In the genomic region with DNA sequence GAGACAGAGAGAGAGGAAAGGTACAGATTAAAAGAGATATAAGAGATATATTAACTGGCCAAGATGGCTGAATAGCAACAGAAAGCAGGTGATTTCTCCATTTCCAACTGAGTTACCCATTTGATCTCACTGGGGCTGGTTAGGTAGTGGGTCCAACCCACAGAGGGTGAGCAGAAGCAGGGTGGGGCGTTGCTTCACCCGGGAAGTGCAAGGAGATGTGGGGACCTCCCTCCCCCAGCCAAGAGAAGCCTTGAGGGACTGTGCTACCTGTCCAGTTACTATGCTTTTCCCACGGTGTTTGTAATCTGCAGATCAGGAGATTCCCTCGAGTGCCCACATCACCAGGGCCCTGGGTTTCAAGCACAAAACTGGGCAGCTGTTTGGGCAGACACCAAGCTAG, we compare ENCODE assay signal across 30 cellular contexts.
"Had no signal": no experiment of that assay in that cellular context is flagged by ENCODE, and none has a peak within 500 bp of the region (broad histone marks: within the 10 kb centered on the region; RNA-seq: fewer than 3 reads in every experiment).

No MANE protein-coding gene starts in this region.

- H3K4me3 Mint-ChIP-seq: activated B cell treated with CpG ODN at 0.5 μM for 24 hours; activated CD4-positive, alpha-beta memory T cell treated with anti-CD3 and anti-CD28 coated beads, Interleukin-2, amount 10 ng/mL, durations not matched to agents 7 days and 5 days; activated naive CD4-positive, alpha-beta T cell treated with anti-CD3 and anti-CD28 coated beads, Interleukin-2, amount 10 ng/mL, durations not matched to agents 7 days and 5 days; activated naive CD8-positive, alpha-beta T cell treated with anti-CD3 and anti-CD28 coated beads, Interleukin-2, amount 10 ng/mL, durations not matched to agents 7 days and 5 days; activated T-cell treated with anti-CD3 and anti-CD28 coated beads, Interleukin-2, amount 50 U/mL, for 24 hours; activated T-cell treated with anti-CD3 and anti-CD28 coated beads, Interleukin-2, amount 50 U/mL, for 72 hours; brain; T-helper 17 cell; T-helper 2 cell treated with Interferon-gamma antibody and Interleukin-4, amounts not matched to agents 5 μg/mL and 100 μg/mL, for 36 hours had no signal

- H3K36me3 Mint-ChIP-seq: activated naive CD4-positive, alpha-beta T cell treated with anti-CD3 and anti-CD28 coated beads, Interleukin-2, amount 10 ng/mL, durations not matched to agents 7 days and 5 days; activated naive CD8-positive, alpha-beta T cell treated with anti-CD3 and anti-CD28 coated beads, Interleukin-2, amount 10 ng/mL, durations not matched to agents 7 days and 5 days had no signal

- H3K27me3 ChIP-seq: ascending aorta, breast epithelium, cardiac muscle cell, colonic mucosa had no signal

- H3K9me3 ChIP-seq: breast epithelium, colonic mucosa had no signal

- H3K27ac Mint-ChIP-seq: activated B cell treated with CpG ODN at 0.5 μM for 24 hours; activated CD4-positive, alpha-beta memory T cell treated with anti-CD3 and anti-CD28 coated beads, Interleukin-2, amount 10 ng/mL, durations not matched to agents 7 days and 5 days; activated naive CD4-positive, alpha-beta T cell treated with anti-CD3 and anti-CD28 coated beads, Interleukin-2, amount 10 ng/mL, durations not matched to agents 7 days and 5 days; activated naive CD4-positive, alpha-beta T cell treated with anti-CD3 and anti-CD28 coated beads, Interleukin-2, amount 50 U/mL, for 72 hours; activated naive CD8-positive, alpha-beta T cell treated with anti-CD3 and anti-CD28 coated beads, Interleukin-2, amount 10 ng/mL, durations not matched to agents 7 days and 5 days; activated T-cell treated with anti-CD3 and anti-CD28 coated beads, Interleukin-2, amount 50 U/mL, for 24 hours; activated T-cell treated with anti-CD3 and anti-CD28 coated beads, Interleukin-2, amount 50 U/mL, for 72 hours; brain; T-helper 17 cell; T-helper 2 cell treated with Interferon-gamma antibody and Interleukin-4, amounts not matched to agents 5 μg/mL and 100 μg/mL, for 36 hours had no signal

- H3K4me1 ChIP-seq: ascending aorta, breast epithelium, colonic mucosa had no signal

- ATAC-seq: activated CD4-positive, CD25-positive, alpha-beta regulatory T cell treated with anti-CD3 and anti-CD28 coated beads, Interleukin-2, amount 50 U/mL, for 24 hours; activated naive CD4-positive, alpha-beta T cell treated with anti-CD3 and anti-CD28 coated beads, Interleukin-2, amount 50 U/mL, for 72 hours; activated T-cell treated with anti-CD3 and anti-CD28 coated beads, Interleukin-2, amount 50 U/mL, for 72 hours; T-helper 17 cell had no signal

- H3K4me1 Mint-ChIP-seq: activated B cell treated with CpG ODN at 0.5 μM for 24 hours; activated CD4-positive, alpha-beta memory T cell treated with anti-CD3 and anti-CD28 coated beads, Interleukin-2, amount 10 ng/mL, durations not matched to agents 7 days and 5 days; activated naive CD4-positive, alpha-beta T cell treated with anti-CD3 and anti-CD28 coated beads, Interleukin-2, amount 10 ng/mL, durations not matched to agents 7 days and 5 days; activated naive CD8-positive, alpha-beta T cell treated with anti-CD3 and anti-CD28 coated beads, Interleukin-2, amount 10 ng/mL, durations not matched to agents 7 days and 5 days; brain; T-helper 17 cell had no signal

- H3K9me3 Mint-ChIP-seq: activated CD4-positive, alpha-beta memory T cell treated with anti-CD3 and anti-CD28 coated beads, Interleukin-2, amount 10 ng/mL, durations not matched to agents 7 days and 5 days had no signal

- H3K36me3 ChIP-seq: breast epithelium, cardiac muscle cell, colonic mucosa, WERI-Rb-1 had no signal

- H3K4me3 ChIP-seq: ascending aorta, breast epithelium, cardiac muscle cell, colonic mucosa had no signal

- H3K27me3 Mint-ChIP-seq: activated naive CD4-positive, alpha-beta T cell treated with anti-CD3 and anti-CD28 coated beads, Interleukin-2, amount 10 ng/mL, durations not matched to agents 7 days and 5 days; brain had no signal

- H3K27ac ChIP-seq: ascending aorta, breast epithelium, cardiac muscle cell, colonic mucosa, epithelial cell of prostate, WERI-Rb-1 had no signal

- DNase-seq: activated B cell treated with CpG ODN at 0.5 μM for 24 hours; activated CD4-positive, alpha-beta memory T cell treated with anti-CD3 and anti-CD28 coated beads, Interleukin-2, amount 10 ng/mL, durations not matched to agents 7 days and 5 days; activated CD4-positive, alpha-beta T cell treated with anti-CD3 and anti-CD28 coated beads for 48 hours; activated CD4-positive, alpha-beta T cell treated with anti-CD3 and anti-CD28 coated beads, Interleukin-2, amount 50 U/mL, for 4 hours; activated CD8-positive, alpha-beta memory T cell treated with anti-CD3 and anti-CD28 coated beads, Interleukin-2, amount 50 U/mL, for 48 hours; activated gamma-delta T cell; activated naive CD4-positive, alpha-beta T cell; activated naive CD4-positive, alpha-beta T cell treated with anti-CD3 and anti-CD28 coated beads, Interleukin-2, amount 10 ng/mL, durations not matched to agents 7 days and 5 days; activated naive CD8-positive, alpha-beta T cell treated with anti-CD3 and anti-CD28 coated beads, Interleukin-2, amount 10 ng/mL, durations not matched to agents 7 days and 5 days; activated T-cell treated with anti-CD3 and anti-CD28 coated beads for 4 hours; activated T-cell treated with anti-CD3 and anti-CD28 coated beads, Interleukin-2, amount 50 U/mL, for 24 hours; activated T-cell treated with anti-CD3 and anti-CD28 coated beads, Interleukin-2, amount 50 U/mL, for 72 hours; central memory CD4-positive, alpha-beta T cell; cerebellar nuclear complex; colonic mucosa; effector CD8-positive, alpha-beta T cell; foreskin fibroblast; glutamatergic neuron; T-helper 1 cell; T-helper 17 cell; T1000; WERI-Rb-1 had no signal
